In genomic region chr1:36342426-36343185, GRCh38 we compare ENCODE assay signal across 8 cellular contexts. TPM values are rescaled to one million over a fixed set of nuclear protein-coding genes. Genes with fewer than 3 reads are reported as not detected.
DNase-seq lines count a peak whose midpoint lies in the region; ATAC-seq and TF ChIP-seq lines count a peak whose summit lies in the region.

No MANE protein-coding gene starts in this region.

- BruUV-seq in PC-3 (replicated peaks; lab: Mats Ljungman, UMichigan): no TSS peak

- H3K9me3 ChIP-seq in PC-3 (ENCODE audit: low read length): no peaks in the 10 kb centered on the region
- H3K9me3 ChIP-seq in cardiac muscle cell (ENCODE audit: low read depth): no peaks in the 10 kb centered on the region
- no peaks in the 10 kb centered on the region for H3K9me3 ChIP-seq in skeletal muscle tissue (ENCODE audit: control insufficient read depth in 3 of 3, low read length in 3 of 3)

- H3K27me3 Mint-ChIP-seq in activated naive CD4-positive, alpha-beta T cell treated with anti-CD3 and anti-CD28 coated beads, Interleukin-2, amount 10 ng/mL, durations not matched to agents 7 days and 5 days: no peaks in the 10 kb centered on the region

- H4K20me1 ChIP-seq in PC-3 (ENCODE audit: low read length): no peaks in the 10 kb centered on the region

- H3K9me2 ChIP-seq in PC-3 (replicated peaks; ENCODE audit: low read length): no peaks in the 10 kb centered on the region

- intact Hi-C loops in PC-3 (cut with micrococcal nuclease): loop anchor here (1.0 to 5.0 kb wide), 3 partner anchors 27 to 78 kb away; partner anchors contain the start of gene STK40

- H3K27ac ChIP-seq in PC-3 (ENCODE audit: low read length) (peak overlapping the region; percentile 82), cardiac muscle cell (no peak overlapping the region), skeletal muscle tissue (ENCODE audit: low read depth, low read length) (peak overlapping the region; percentile 44)

- peaks cover 35% of the 10 kb centered on the region for H3K36me3 Mint-ChIP-seq in activated naive CD4-positive, alpha-beta T cell treated with anti-CD3 and anti-CD28 coated beads, Interleukin-2, amount 10 ng/mL, durations not matched to agents 7 days and 5 days

- no peaks in the 10 kb centered on the region for H3K79me2 ChIP-seq in PC-3 (ENCODE audit: low read length)

- no peaks in the 10 kb centered on the region for H3K9me3 Mint-ChIP-seq in activated naive CD4-positive, alpha-beta T cell treated with anti-CD3 and anti-CD28 coated beads, Interleukin-2, amount 10 ng/mL, durations not matched to agents 7 days and 5 days

- peak; percentile 93 for TF ChIP-seq CTCF in PC-3 (conservative IDR thresholded peaks at IDR 0.05; ENCODE audit: low read depth, low read length)
- TF ChIP-seq CTCF in cardiac muscle cell (IDR thresholded peaks at IDR 0.05; ENCODE audit: low read depth, low read length): peak; percentile 75

- POLR2A ChIA-PET in PC-3 (lab: Charles Lee; ENCODE audit: unreplicated experiment): no interaction called here

- H3F3A ChIP-seq in PC-3 (ENCODE audit: low read length, unreplicated experiment): no peaks in the 10 kb centered on the region

- H3K36me3 ChIP-seq in PC-3 (ENCODE audit: low read depth, low read length) (peaks cover 24% of the 10 kb centered on the region; the same call in 1 of the 2 replicates), cardiac muscle cell (no peaks in the 10 kb centered on the region), skeletal muscle tissue (ENCODE audit: control insufficient read depth in 3 of 3, insufficient read depth in 3 of 3, low read length in 3 of 3) (peaks cover 29 to 51% (median 44%) of the 10 kb centered on the region in 3 donors)

- no peak overlapping the region for H3K27ac Mint-ChIP-seq in activated naive CD4-positive, alpha-beta T cell treated with anti-CD3 and anti-CD28 coated beads, Interleukin-2, amount 10 ng/mL, durations not matched to agents 7 days and 5 days

- DNase-seq in SKM-1 treated with dmso at 0.1 percent for 144 hours (lab: John Stamatoyannopoulos, UW; ENCODE audit: unreplicated experiment) (peak; percentile 19), SKM-1 (lab: John Stamatoyannopoulos, UW; ENCODE audit: unreplicated experiment) (no peak), PC-3 (peak; percentile 87), cardiac muscle cell (ENCODE audit: low read depth in 1 of 2, low spot score in 1 of 2) (peak in 1 of 2 donors; percentile 73)
- peak; percentile 76 for DNase-seq in activated naive CD4-positive, alpha-beta T cell treated with anti-CD3 and anti-CD28 coated beads, Interleukin-2, amount 10 ng/mL, durations not matched to agents 7 days and 5 days

- H2AFZ ChIP-seq in PC-3 (ENCODE audit: low read length): no peak overlapping the region

- ATAC-seq in PC-3: peak; percentile 84
- ATAC-seq in HG02678 (IDR thresholded peaks at IDR 0.05; ENCODE audit: unreplicated experiment): no peak
- ATAC-seq in HG03439 (IDR thresholded peaks at IDR 0.05; ENCODE audit: unreplicated experiment): no peak

- H3K4me3 ChIP-seq in PC-3 (ENCODE audit: low read length) (no peak overlapping the region), cardiac muscle cell (no peak overlapping the region), skeletal muscle tissue (ENCODE audit: low read length in 3 of 3) (no peak overlapping the region)

- peaks cover 15% of the 10 kb centered on the region for H3K4me1 ChIP-seq in PC-3 (ENCODE audit: insufficient read depth, low read length)
- H3K4me1 ChIP-seq in cardiac muscle cell (ENCODE audit: low read depth): no peaks in the 10 kb centered on the region
- peaks cover 33 to 44% (median 43%) of the 10 kb centered on the region in 3 donors for H3K4me1 ChIP-seq in skeletal muscle tissue (ENCODE audit: control insufficient read depth in 3 of 3, insufficient read depth in 3 of 3, low read length in 3 of 3)

- H3K27me3 ChIP-seq in PC-3 (ENCODE audit: low read length) (no peaks in the 10 kb centered on the region), cardiac muscle cell (no peaks in the 10 kb centered on the region), skeletal muscle tissue (ENCODE audit: control insufficient read depth in 3 of 3, insufficient read depth in 3 of 3, low read length in 3 of 3) (no peaks in the 10 kb centered on the region)

- H3K4me3 Mint-ChIP-seq in activated naive CD4-positive, alpha-beta T cell treated with anti-CD3 and anti-CD28 coated beads, Interleukin-2, amount 10 ng/mL, durations not matched to agents 7 days and 5 days: no peak overlapping the region

- peaks cover 20% of the 10 kb centered on the region for H3K4me1 Mint-ChIP-seq in activated naive CD4-positive, alpha-beta T cell treated with anti-CD3 and anti-CD28 coated beads, Interleukin-2, amount 10 ng/mL, durations not matched to agents 7 days and 5 days

- H3K4me2 ChIP-seq in PC-3 (ENCODE audit: low read length): peak overlapping the region; percentile 14

- CTCF ChIA-PET in PC-3 (lab: Charles Lee): interaction anchor here (0.5 to 1.7 kb wide), 14 partner anchors 8 to 1465 kb away, joined by 3 to 17 read pairs (median 4); partner anchors contain the start of genes C1orf122, OSCP1, TRAPPC3 and YRDC
- CTCF ChIA-PET in activated naive CD4-positive, alpha-beta T cell treated with anti-CD3 and anti-CD28 coated beads, Interleukin-2, amount 10 ng/mL, durations not matched to agents 7 days and 5 days (lab: Charles Lee): interaction anchor here (0.7 to 5.5 kb wide), 27 partner anchors 8 to 198 kb away, joined by 3 to 83 read pairs (median 5); partner anchors contain the start of genes EVA1B, LSM10 and TRAPPC3

- H3K9ac ChIP-seq in PC-3 (ENCODE audit: low read length): peak overlapping the region; percentile 31
- H3K9ac ChIP-seq in skeletal muscle tissue (ENCODE audit: low read depth in 1 of 3, low read length in 3 of 3): peak overlapping the region in 2 of 3 donors; percentile 6 to 47

RNA-seq across cellular contexts. Expression of gene EVA1B, which starts 19.2 kb away (rescaled TPM):
- total RNA-seq in PC-3 (2014; rRNA removed): 89.1 and 104 TPM in 2 replicates
- 26.6 and 40.4 TPM in 2 replicates for total RNA-seq in cardiac muscle cell
- polyA plus RNA-seq in cardiac muscle cell: 23.6 and 24.5 TPM in 2 replicates
- total RNA-seq in skeletal muscle tissue: 40.7 TPM

RNA-seq across cellular contexts. Expression of gene SH3D21, which starts 36.4 kb away (rescaled TPM):
- total RNA-seq in PC-3 (2014; rRNA removed) (11.3 and 16.4 TPM in 2 replicates), cardiac muscle cell (21.5 and 44.0 TPM in 2 replicates), skeletal muscle tissue (0.52 TPM)
- 13.5 and 22.8 TPM in 2 replicates for polyA plus RNA-seq in cardiac muscle cell

RNA-seq across cellular contexts. Expression of gene STK40, which starts 43.1 kb away (rescaled TPM):
- total RNA-seq in PC-3 (2014; rRNA removed) (14.4 and 15.9 TPM in 2 replicates), cardiac muscle cell (37.0 and 38.5 TPM in 2 replicates), skeletal muscle tissue (11.0 TPM)
- 43.9 and 51.1 TPM in 2 replicates for polyA plus RNA-seq in cardiac muscle cell

RNA-seq across cellular contexts. Expression of gene LSM10, which starts 55.1 kb away (rescaled TPM):
- total RNA-seq in PC-3 (2014; rRNA removed): 19.2 and 35.2 TPM in 2 replicates
- 15.9 and 20.6 TPM in 2 replicates for total RNA-seq in cardiac muscle cell
- polyA plus RNA-seq in cardiac muscle cell: 70.7 and 75.7 TPM in 2 replicates
- 4.2 TPM for total RNA-seq in skeletal muscle tissue
